9 cellular contexts compared by ENCODE assay signal in genomic region chr4:3871181-3871852, GRCh38.
DNase-seq lines count a peak whose midpoint lies in the region; ATAC-seq and TF ChIP-seq lines count a peak whose summit lies in the region.
"Had no signal": no experiment of that assay in that cellular context is flagged by ENCODE, and none has a peak within 500 bp of the region (broad histone marks: within the 10 kb centered on the region; RNA-seq: fewer than 3 reads in every experiment).

No MANE protein-coding gene starts in this region.

- peak overlapping the region in 5 of 11 experiments; percentile 7 to 48 (median 35); a peak in 2 of 22 replicates for H3K9ac ChIP-seq in BLaER1 treated with 17β-estradiol and CSF1 and Interleukin-3, amounts not matched to agents 10 nM and 100 nM

- ATAC-seq in activated naive CD8-positive, alpha-beta T cell treated with anti-CD3 and anti-CD28 coated beads, Interleukin-2, amount 10 ng/mL, durations not matched to agents 7 days and 5 days (ENCODE audit: low read depth) = peak; percentile 70
- peak; percentile 71 to 74 for ATAC-seq in naive thymus-derived CD8-positive, alpha-beta T cell
- ATAC-seq in HG02610 (IDR thresholded peaks at IDR 0.05; ENCODE audit: unreplicated experiment) = no peak
- no peak for ATAC-seq in HG03097 (IDR thresholded peaks at IDR 0.05; ENCODE audit: low FRiP score, unreplicated experiment)
- ATAC-seq: esophagus mucosa had no signal

- no peaks in the 10 kb centered on the region for H3K36me3 ChIP-seq in BLaER1 treated with 17β-estradiol and CSF1 and Interleukin-3, amounts not matched to agents 10 nM and 100 nM
- H3K36me3 ChIP-seq in HAP-1 (replicated peaks) = no peaks in the 10 kb centered on the region

- POLR2A ChIA-PET in activated naive CD8-positive, alpha-beta T cell treated with anti-CD3 and anti-CD28 coated beads, Interleukin-2, amount 10 ng/mL, durations not matched to agents 7 days and 5 days (lab: Charles Lee) = no interaction called here
- POLR2A ChIA-PET in naive thymus-derived CD8-positive, alpha-beta T cell (lab: Charles Lee) = no interaction called here

- no peak overlapping the region for H3K27ac Mint-ChIP-seq in activated naive CD8-positive, alpha-beta T cell treated with anti-CD3 and anti-CD28 coated beads, Interleukin-2, amount 10 ng/mL, durations not matched to agents 7 days and 5 days
- H3K27ac Mint-ChIP-seq in naive thymus-derived CD8-positive, alpha-beta T cell = no peak overlapping the region

- no peak for TF ChIP-seq CTCF in GM20000 (IDR thresholded peaks at IDR 0.05; ENCODE audit: extremely low read depth, missing control alignments)

- no peaks in the 10 kb centered on the region for H3K9me3 Mint-ChIP-seq in activated naive CD8-positive, alpha-beta T cell treated with anti-CD3 and anti-CD28 coated beads, Interleukin-2, amount 10 ng/mL, durations not matched to agents 7 days and 5 days
- H3K9me3 Mint-ChIP-seq in naive thymus-derived CD8-positive, alpha-beta T cell = peaks cover 0 to 4% (median 0%) of the 10 kb centered on the region in 9 donors

- peaks cover 10 to 65% (median 49%) of the 10 kb centered on the region in 10 experiments for H3K4me1 ChIP-seq in BLaER1 treated with 17β-estradiol and CSF1 and Interleukin-3, amounts not matched to agents 10 nM and 100 nM
- no peaks in the 10 kb centered on the region for H3K4me1 ChIP-seq in HAP-1

- no peaks in the 10 kb centered on the region for H3K36me3 Mint-ChIP-seq in activated naive CD8-positive, alpha-beta T cell treated with anti-CD3 and anti-CD28 coated beads, Interleukin-2, amount 10 ng/mL, durations not matched to agents 7 days and 5 days
- peaks cover 0 to 5% (median 2%) of the 10 kb centered on the region in 3 donors for H3K36me3 Mint-ChIP-seq in naive thymus-derived CD8-positive, alpha-beta T cell

- DNase-seq in HAP-1 (ENCODE audit: low spot score in 2 of 2) (peak; percentile 15 to 68), kidney tubule cell (ENCODE audit: low spot score) (no peak), GM20000 (ENCODE audit: low spot score) (no peak)
- peak; percentile 60 for DNase-seq in activated naive CD8-positive, alpha-beta T cell treated with anti-CD3 and anti-CD28 coated beads, Interleukin-2, amount 10 ng/mL, durations not matched to agents 7 days and 5 days
- DNase-seq in naive thymus-derived CD8-positive, alpha-beta T cell = peak in 5 of 10 donors; percentile 13 to 55 (median 27)

- in situ Hi-C loops in HAP-1 (cut with MboI; ENCODE audit: low sequenced_read_pairs) = no loop called here

- peaks cover 4 to 20% (median 10%) of the 10 kb centered on the region in 11 experiments; a peak in 18 of 22 replicates for H3K9me3 ChIP-seq in BLaER1 treated with 17β-estradiol and CSF1 and Interleukin-3, amounts not matched to agents 10 nM and 100 nM (replicated peaks in 1 of 11)
- H3K9me3 ChIP-seq in HAP-1 = no peaks in the 10 kb centered on the region

- peaks cover 18 to 41% (median 23%) of the 10 kb centered on the region in 11 experiments for H3K27me3 ChIP-seq in BLaER1 treated with 17β-estradiol and CSF1 and Interleukin-3, amounts not matched to agents 10 nM and 100 nM
- H3K27me3 ChIP-seq in HAP-1 (ENCODE audit: low read depth) = peaks cover 15% of the 10 kb centered on the region

- H3K4me3 Mint-ChIP-seq in activated naive CD8-positive, alpha-beta T cell treated with anti-CD3 and anti-CD28 coated beads, Interleukin-2, amount 10 ng/mL, durations not matched to agents 7 days and 5 days = peak overlapping the region; percentile 58
- H3K4me3 Mint-ChIP-seq in naive thymus-derived CD8-positive, alpha-beta T cell = peak overlapping the region; percentile 46 to 88 (median 64)

- H3K4me3 ChIP-seq in BLaER1 treated with 17β-estradiol and CSF1 and Interleukin-3, amounts not matched to agents 10 nM and 100 nM = peak overlapping the region; percentile 35 to 69 (median 56); a peak in 19 of 20 replicates
- H3K4me3 ChIP-seq in HAP-1 = no peak overlapping the region

- peaks cover 0 to 39% (median 0%) of the 10 kb centered on the region in 11 experiments; a peak in 7 of 22 replicates for H4K20me1 ChIP-seq in BLaER1 treated with 17β-estradiol and CSF1 and Interleukin-3, amounts not matched to agents 10 nM and 100 nM

- no peak overlapping the region for H3K27ac ChIP-seq in BLaER1 treated with 17β-estradiol and CSF1 and Interleukin-3, amounts not matched to agents 10 nM and 100 nM

- peaks cover 2% of the 10 kb centered on the region for H3K4me1 Mint-ChIP-seq in activated naive CD8-positive, alpha-beta T cell treated with anti-CD3 and anti-CD28 coated beads, Interleukin-2, amount 10 ng/mL, durations not matched to agents 7 days and 5 days
- peaks cover 6 to 14% (median 10%) of the 10 kb centered on the region in 4 donors for H3K4me1 Mint-ChIP-seq in naive thymus-derived CD8-positive, alpha-beta T cell

- peaks cover 31% of the 10 kb centered on the region for H3K27me3 Mint-ChIP-seq in activated naive CD8-positive, alpha-beta T cell treated with anti-CD3 and anti-CD28 coated beads, Interleukin-2, amount 10 ng/mL, durations not matched to agents 7 days and 5 days
- peaks cover 15 to 66% (median 52%) of the 10 kb centered on the region in 5 donors for H3K27me3 Mint-ChIP-seq in naive thymus-derived CD8-positive, alpha-beta T cell

- H3K4me2 ChIP-seq in BLaER1 treated with 17β-estradiol and CSF1 and Interleukin-3, amounts not matched to agents 10 nM and 100 nM = peak overlapping the region; percentile 86 to 99 (median 96)

Comparison
In these comparisons a context has a peak if more than half of its experiments do, and no peak if none do; other contexts are left out.
1. DNase-seq: peak in HAP-1 (2 of 2) and activated naive CD8-positive, alpha-beta T cell treated with anti-CD3 and anti-CD28 coated beads, Interleukin-2, amount 10 ng/mL, durations not matched to agents 7 days and 5 days (single experiment); none in kidney tubule cell (single experiment) and GM20000 (single experiment).
2. ATAC-seq: peak in activated naive CD8-positive, alpha-beta T cell treated with anti-CD3 and anti-CD28 coated beads, Interleukin-2, amount 10 ng/mL, durations not matched to agents 7 days and 5 days (single experiment) and naive thymus-derived CD8-positive, alpha-beta T cell (2 of 2); none in HG02610 (single experiment) and HG03097 (single experiment).